Comparison of ENCODE assay signal across 13 cellular contexts in the genomic region with DNA sequence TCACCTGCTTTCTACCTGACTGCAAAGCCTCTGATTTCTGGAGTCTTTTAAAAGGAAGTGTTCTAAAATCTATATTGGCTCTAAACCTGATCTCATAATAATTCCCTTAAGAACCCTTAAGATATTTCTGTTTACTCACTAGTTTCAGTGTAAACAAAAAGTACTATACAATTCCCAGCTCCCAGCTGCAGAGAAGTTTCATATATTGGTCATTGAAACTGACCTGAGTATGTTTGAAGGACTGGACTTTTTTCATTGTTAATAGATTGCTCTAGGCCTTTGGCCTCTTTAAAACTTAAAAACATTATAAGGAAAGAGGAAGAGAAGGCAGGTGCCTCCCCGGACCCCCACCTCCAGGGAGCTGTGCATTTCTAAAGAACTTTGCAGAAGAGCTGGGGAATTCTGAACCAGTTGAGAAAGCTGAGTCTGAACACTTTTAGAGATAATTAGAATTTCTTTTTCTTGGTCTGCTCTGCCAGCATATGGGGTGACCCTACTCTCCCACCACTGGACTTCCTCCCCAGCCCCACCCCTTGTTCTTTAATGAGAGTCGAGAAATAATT. TPM values are rescaled to one million over a fixed set of nuclear protein-coding genes. Genes with fewer than 3 reads are reported as not detected.
A peak's percentile ranks its signal among the peaks of the same experiment; 100 is the strongest.
DNase-seq lines count a peak whose midpoint lies in the region; ATAC-seq and TF ChIP-seq lines count a peak whose summit lies in the region.
"Had no signal": no experiment of that assay in that cellular context is flagged by ENCODE, and none has a peak within 500 bp of the region (broad histone marks: within the 10 kb centered on the region; RNA-seq: fewer than 3 reads in every experiment).

No MANE protein-coding gene starts in this region.

- WGBS in stomach, 5 donors, result 24 to 51% (median 47%) methylated on average over 2 of the region's 2 CpGs
- no CpG with 5 or more reads among the region's 2 CpGs for WGBS in neuronal stem cell (ENCODE audit: extremely low coverage in 2 of 2, insufficient read length in 2 of 2, insufficient replicate concordance in 1 of 2), 2 donors

- no peak overlapping the region for H3K18ac ChIP-seq in neuronal stem cell (ENCODE audit: low read length)

- H2BK120ac ChIP-seq in neuronal stem cell (ENCODE audit: low read depth, low read length), result no peak overlapping the region

- no peak overlapping the region for H4K91ac ChIP-seq in neuronal stem cell (ENCODE audit: low read depth, low read length, poor library complexity)

- no peak overlapping the region for H3K23ac ChIP-seq in neuronal stem cell (ENCODE audit: low read depth, low read length, poor library complexity)

- no peak for TF ChIP-seq EP300 in stomach (IDR thresholded peaks at IDR 0.05)

- no peak overlapping the region for H4K8ac ChIP-seq in neuronal stem cell (ENCODE audit: low read depth, low read length)

- H3K14ac ChIP-seq in neuronal stem cell (ENCODE audit: low read length), result no peak overlapping the region

- H3K4me1 ChIP-seq in stomach, result peaks cover 21 to 52% (median 30%) of the 10 kb centered on the region in 4 donors
- peaks cover 0 to 12% of the 10 kb centered on the region in 2 donors for H3K4me1 ChIP-seq in neuronal stem cell (ENCODE audit: control insufficient read depth in 2 of 2, insufficient read depth in 1 of 2, low read depth in 1 of 2, low read length in 2 of 2)

- no peak overlapping the region for H2BK12ac ChIP-seq in neuronal stem cell (ENCODE audit: low read length)

- DNase-seq in NCI-H1436 (lab: John Stamatoyannopoulos, UW) (peak; percentile 9), NCI-H1436 treated with DMSO at 0.1 percent for 48 hours (lab: John Stamatoyannopoulos, UW) (no peak), NCI-H2196 (lab: John Stamatoyannopoulos, UW; ENCODE audit: unreplicated experiment) (peak; percentile 25), left colon (no peak), stomach (no peak), SIG-M5 (lab: John Stamatoyannopoulos, UW) (no peak), neuronal stem cell (ENCODE audit: low spot score) (no peak), amygdala (lab: John Stamatoyannopoulos, UW) (no peak)
- DNase-seq: NCI-H2081 treated with DMSO at 0.1 percent for 48 hours had no signal

- no peak for TF ChIP-seq CTCF in stomach (IDR thresholded peaks at IDR 0.05)

- no peaks in the 10 kb centered on the region for H3K79me1 ChIP-seq in neuronal stem cell (ENCODE audit: low read depth, low read length)

- H3K27ac ChIP-seq in stomach (peak overlapping the region; percentile 74 to 90 (median 81)), neuronal stem cell (replicated peaks; ENCODE audit: low read length) (no peak overlapping the region)
- H3K27ac ChIP-seq: esophagus muscularis mucosa, VCaP had no signal

- H3K36me3 ChIP-seq in stomach (no peaks in the 10 kb centered on the region), neuronal stem cell (replicated peaks in 1 of 2; ENCODE audit: control insufficient read depth in 2 of 2, insufficient read depth in 2 of 2, low read length in 2 of 2) (no peaks in the 10 kb centered on the region)
- H3K36me3 ChIP-seq: esophagus muscularis mucosa had no signal

- H3K27me3 ChIP-seq in stomach (peaks cover 0 to 11% (median 0%) of the 10 kb centered on the region in 3 donors), neuronal stem cell (ENCODE audit: control insufficient read depth in 3 of 3, insufficient read depth in 3 of 3, low read depth in 1 of 3, low read length in 3 of 3) (peaks cover 0 to 5% (median 0%) of the 10 kb centered on the region in 3 experiments)

- intact Hi-C loops in left colon (cut with DNase I, micrococcal nuclease), result no loop called here
- intact Hi-C loops in stomach (cut with DNase I; ENCODE audit: low total_unique reads), result no loop called here

- no peak overlapping the region for H2AFZ ChIP-seq in neuronal stem cell (ENCODE audit: low read length)

- TF ChIP-seq POLR2A in stomach (IDR thresholded peaks at IDR 0.05), result no peak

- no peak overlapping the region for H2BK15ac ChIP-seq in neuronal stem cell (ENCODE audit: low read length)

- H3K9ac ChIP-seq in neuronal stem cell (ENCODE audit: low read depth, low read length, poor library complexity), result no peak overlapping the region

- no peak overlapping the region for H3K4ac ChIP-seq in neuronal stem cell (ENCODE audit: low read length)

- H3K4me2 ChIP-seq in neuronal stem cell (ENCODE audit: insufficient read depth, low read length, poor library complexity, severe bottlenecking), result no peak overlapping the region

- H2BK5ac ChIP-seq in neuronal stem cell (ENCODE audit: low read length), result no peak overlapping the region

- H3K4me3 ChIP-seq in stomach (no peak overlapping the region), neuronal stem cell (ENCODE audit: low read length in 2 of 2) (no peak overlapping the region)
- H3K4me3 ChIP-seq: esophagus muscularis mucosa had no signal

- no peaks in the 10 kb centered on the region for H3K9me3 ChIP-seq in stomach
- H3K9me3 ChIP-seq in neuronal stem cell (replicated peaks in 1 of 2; ENCODE audit: control insufficient read depth in 2 of 2, insufficient read depth in 1 of 2, low read depth in 1 of 2, low read length in 2 of 2), result peaks cover 0 to 2% of the 10 kb centered on the region in 2 donors
- H3K9me3 ChIP-seq: esophagus muscularis mucosa had no signal

- H2AK5ac ChIP-seq in neuronal stem cell (ENCODE audit: low read depth, low read length), result no peak overlapping the region

- ATAC-seq in left colon, result peak; percentile 18

RNA-seq across cellular contexts. Expression of gene CLIC6, which starts 23.7 kb away (rescaled TPM):
- 10 to 100 TPM in 1 of 2 donors, under 1 TPM in 1; 0.61 to 15.0 TPM for total RNA-seq in left colon
- total RNA-seq in stomach, result 10 to 100 TPM in 4 of 5 donors, 1 to 10 TPM in 1; 3.8 to 84.9 (median 64.3) TPM
- 100 to 1,000 TPM in 1 of 3 donors, 10 to 100 TPM in 2; 42.0 to 103 (median 65.2) TPM for polyA plus RNA-seq in stomach
- 2.9 TPM for polyA plus RNA-seq in neuronal stem cell (2013, experiment 1 of 2)
- polyA plus RNA-seq in neuronal stem cell (2013, experiment 2 of 2), result 2.9 TPM
- total RNA-seq: A172, pulmonary artery endothelial cell had no signal

Comparison
In these comparisons a context has a peak if more than half of its experiments do, and no peak if none do; other contexts are left out.
1. DNase-seq: peak in NCI-H1436 (single experiment) and NCI-H2196 (single experiment); none in NCI-H1436 treated with DMSO at 0.1 percent for 48 hours (single experiment), left colon (0 of 2), stomach (single experiment), SIG-M5 (single experiment), neuronal stem cell (single experiment) and amygdala (0 of 56).